In the genomic region with DNA sequence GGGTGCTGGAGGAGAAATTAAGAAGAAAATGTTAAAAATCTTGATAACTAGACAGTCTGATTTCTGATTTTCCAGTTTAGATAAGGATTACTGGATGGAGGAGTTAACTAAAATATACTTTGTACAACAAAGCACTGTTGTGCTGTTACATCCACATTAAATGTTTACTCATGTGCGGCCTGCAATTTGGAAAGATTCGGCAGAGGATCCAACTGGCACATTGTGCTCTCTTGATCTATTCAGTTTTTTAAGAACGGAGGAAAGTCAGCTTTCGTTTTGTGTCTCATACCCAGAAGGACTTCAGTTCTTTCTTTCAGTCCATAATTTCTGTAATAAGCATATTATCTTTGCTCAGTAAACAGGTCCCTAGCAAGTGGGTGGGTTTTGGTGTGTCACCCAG, we compare ENCODE assay signal across 17 cellular contexts.
"Had no signal": no experiment of that assay in that cellular context is flagged by ENCODE, and none has a peak within 500 bp of the region (broad histone marks: within the 10 kb centered on the region; RNA-seq: fewer than 3 reads in every experiment).

No MANE protein-coding gene starts in this region.

- H3K36me3 Mint-ChIP-seq: stimulated activated effector memory CD8-positive, alpha-beta T cell treated with anti-CD3 and anti-CD28 coated beads, Interleukin-12 subunit alpha, Interleukin-12 subunit beta, amount 100 ng/mL, for 72 hours had no signal

- H3K27ac Mint-ChIP-seq: activated B cell treated with CpG ODN at 0.5 μM for 24 hours; activated CD8-positive, alpha-beta T cell treated with anti-CD3 and anti-CD28 coated beads for 36 hours; activated naive CD4-positive, alpha-beta T cell treated with anti-CD3 and anti-CD28 coated beads, Interleukin-2, amount 50 U/mL, for 24 hours; nephron; stimulated activated effector memory CD8-positive, alpha-beta T cell treated with anti-CD3 and anti-CD28 coated beads, Interleukin-12 subunit alpha, Interleukin-12 subunit beta, amount 100 ng/mL, for 72 hours; type B pancreatic cell had no signal

- H3K27ac ChIP-seq: adrenal gland, gastroesophageal sphincter, SJSA1, suprapubic skin had no signal

- H3K27me3 ChIP-seq: adrenal gland, gastroesophageal sphincter, SJSA1, suprapubic skin had no signal

- H3K9me3 ChIP-seq: adrenal gland, SJSA1, suprapubic skin had no signal

- H3K4me1 ChIP-seq: suprapubic skin had no signal

- H3K27me3 Mint-ChIP-seq: activated B cell treated with CpG ODN at 0.5 μM for 24 hours, type B pancreatic cell had no signal

- H3K4me3 ChIP-seq: adrenal gland, gastroesophageal sphincter, SJSA1, suprapubic skin had no signal

- H3K4me3 Mint-ChIP-seq: activated B cell treated with CpG ODN at 0.5 μM for 24 hours; activated CD8-positive, alpha-beta T cell treated with anti-CD3 and anti-CD28 coated beads for 36 hours; activated naive CD4-positive, alpha-beta T cell treated with anti-CD3 and anti-CD28 coated beads, Interleukin-2, amount 50 U/mL, for 24 hours; nephron; stimulated activated effector memory CD8-positive, alpha-beta T cell treated with anti-CD3 and anti-CD28 coated beads, Interleukin-12 subunit alpha, Interleukin-12 subunit beta, amount 100 ng/mL, for 72 hours; type B pancreatic cell had no signal

- H3K36me3 ChIP-seq: adrenal gland, gastroesophageal sphincter, suprapubic skin had no signal

- DNase-seq: activated B cell treated with CpG ODN at 0.5 μM for 24 hours; activated CD4-positive, alpha-beta T cell treated with anti-CD3 and anti-CD28 coated beads for 48 hours; activated CD8-positive, alpha-beta memory T cell treated with anti-CD3 and anti-CD28 coated beads, Interleukin-2, amount 50 U/mL, for 4 hours; activated CD8-positive, alpha-beta T cell treated with anti-CD3 and anti-CD28 coated beads for 36 hours; activated effector memory CD4-positive, alpha-beta T cell treated with anti-CD3 and anti-CD28 coated beads, Interleukin-2, amount 50 U/mL, for 16 hours; activated T-cell treated with anti-CD3 and anti-CD28 coated beads, Interleukin-2, amount 50 U/mL, for 48 hours; adrenal gland; caudate nucleus; occipital lobe; T-helper 2 cell had no signal

- H3K9me3 Mint-ChIP-seq: activated B cell treated with CpG ODN at 0.5 μM for 24 hours; activated naive CD4-positive, alpha-beta T cell treated with anti-CD3 and anti-CD28 coated beads, Interleukin-2, amount 50 U/mL, for 24 hours; stimulated activated effector memory CD8-positive, alpha-beta T cell treated with anti-CD3 and anti-CD28 coated beads, Interleukin-12 subunit alpha, Interleukin-12 subunit beta, amount 100 ng/mL, for 72 hours had no signal

- ATAC-seq: activated CD8-positive, alpha-beta T cell treated with anti-CD3 and anti-CD28 coated beads for 36 hours; gastroesophageal sphincter; stimulated activated effector memory CD8-positive, alpha-beta T cell treated with anti-CD3 and anti-CD28 coated beads, Interleukin-12 subunit alpha, Interleukin-12 subunit beta, amount 100 ng/mL, for 72 hours had no signal
